ENCODE assay signal across 8 cellular contexts in the genomic region with DNA sequence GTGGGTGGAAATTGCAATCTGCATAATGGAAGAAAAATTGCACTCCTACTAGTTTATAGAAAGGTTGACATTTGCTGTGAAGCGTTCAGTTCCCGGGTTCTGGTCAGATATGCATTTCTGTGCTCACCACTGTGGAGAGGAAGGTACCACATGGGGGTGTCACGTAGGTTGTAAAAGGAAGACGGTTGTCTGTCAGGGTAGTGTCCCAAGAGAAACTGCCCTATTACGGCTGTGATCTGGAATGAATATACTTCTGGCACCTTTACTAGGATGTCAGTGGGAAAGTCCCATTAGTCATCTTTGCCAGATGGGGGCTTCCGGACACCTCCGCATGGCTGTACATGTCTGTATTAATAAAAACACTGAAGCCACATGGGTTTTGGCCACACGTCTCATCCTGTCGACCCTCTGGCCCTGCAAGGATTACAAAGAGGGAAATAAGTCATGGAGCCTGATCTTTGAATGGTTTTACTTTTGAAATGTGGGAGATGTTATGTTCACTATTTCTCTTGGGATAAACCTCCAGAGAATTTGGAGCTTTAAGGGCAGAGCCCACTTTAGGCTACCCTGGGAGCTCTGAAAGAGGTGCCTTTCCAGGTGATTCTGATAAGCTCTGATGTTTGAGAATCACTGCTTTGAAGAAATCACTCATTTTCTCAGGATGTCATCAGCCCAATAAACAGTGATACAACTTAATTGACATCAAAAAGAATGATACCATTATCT.
A peak's percentile ranks its signal among the peaks of the same experiment; 100 is the strongest.
DNase-seq lines count a peak whose midpoint lies in the region; ATAC-seq and TF ChIP-seq lines count a peak whose summit lies in the region.

No MANE protein-coding gene starts in this region.

- DNase-seq in GM10248 (ENCODE audit: extremely low spot score) (peak; percentile 59), NAMALWA (ENCODE audit: low spot score) (peak; percentile 25), dermis microvascular lymphatic vessel endothelial cell (ENCODE audit: low read depth in 2 of 2) (peak; percentile 69 to 85), sciatic nerve (ENCODE audit: low spot score) (no peak), NCI-H2171 (lab: John Stamatoyannopoulos, UW) (no peak), NCI-H1048 (lab: John Stamatoyannopoulos, UW) (no peak), Right ventricle myocardium superior (no peak)

- intact Hi-C loops in sciatic nerve (cut with DNase I) (no loop called here), Right ventricle myocardium superior (cut with DNase I) (no loop called here)

- ATAC-seq in GM21723 (IDR thresholded peaks at IDR 0.05; ENCODE audit: unreplicated experiment) (peak; percentile 77), sciatic nerve (no peak), Right ventricle myocardium superior (ENCODE audit: poor library complexity) (no peak)

- no peak for TF ChIP-seq CTCF in GM10248 (IDR thresholded peaks at IDR 0.05; ENCODE audit: control extremely low read depth, extremely low read depth, low read depth, missing control alignments)

- POLR2A ChIA-PET in GM10248 (lab: Yijun Ruan, JAX): no interaction called here

- CTCF ChIA-PET in GM10248 (lab: Yijun Ruan, JAX): interaction anchor here (0.8 to 1.1 kb wide), 4 partner anchors 10 to 72 kb away, joined by 3 to 4 read pairs (median 3); no protein-coding TSS in a partner anchor

Comparison
In these comparisons a context has a peak if more than half of its experiments do, and no peak if none do; other contexts are left out.
1. DNase-seq: peak in GM10248 (single experiment), NAMALWA (single experiment) and dermis microvascular lymphatic vessel endothelial cell (2 of 2); none in sciatic nerve (single experiment), NCI-H2171 (single experiment), NCI-H1048 (single experiment) and Right ventricle myocardium superior (single experiment).